10 cellular contexts compared by ENCODE assay signal in the genomic region with DNA sequence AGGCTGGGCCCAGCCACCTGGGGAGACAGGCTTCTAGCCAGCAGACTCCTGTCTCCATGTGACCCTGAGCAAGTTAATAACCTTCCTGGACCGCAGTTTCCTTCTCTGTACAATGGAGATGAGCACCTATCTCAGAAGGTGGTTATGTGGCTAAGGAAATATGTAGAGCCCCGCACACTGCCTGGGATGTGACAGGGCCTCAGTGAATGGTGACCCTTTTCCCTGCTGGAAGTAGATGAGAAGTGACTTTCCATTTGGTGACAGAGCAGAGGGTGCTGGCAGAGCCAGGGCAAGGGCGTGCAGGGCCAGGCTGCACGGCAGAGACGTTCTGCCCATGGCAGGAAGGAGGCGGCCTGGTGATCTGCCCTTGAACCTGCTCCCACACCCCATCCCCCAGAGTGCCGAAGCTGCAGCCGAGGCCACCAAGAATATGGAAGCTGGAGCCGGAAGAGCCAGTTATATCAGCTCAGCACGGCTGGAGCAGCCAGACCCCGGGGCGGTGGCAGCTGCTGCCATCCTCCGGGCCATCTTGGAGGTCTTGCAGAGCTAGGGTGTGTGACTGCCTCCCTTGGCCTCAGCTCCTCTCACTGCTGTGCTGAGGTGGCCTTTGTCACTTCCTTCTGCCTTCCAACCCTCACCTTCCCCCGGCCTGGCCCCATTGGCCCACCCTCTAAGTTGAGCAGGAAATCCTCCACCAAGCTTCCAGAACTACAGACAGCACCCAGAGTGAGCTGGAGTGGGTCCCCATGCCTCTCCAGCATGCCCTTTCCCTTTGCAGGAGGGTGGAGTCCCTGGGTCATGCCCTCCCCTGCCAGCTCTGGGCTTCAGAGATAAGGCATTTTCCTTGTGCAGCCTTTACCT. TPM values are rescaled to one million over a fixed set of nuclear protein-coding genes. Genes with fewer than 3 reads are reported as not detected.
DNase-seq lines count a peak whose midpoint lies in the region; ATAC-seq and TF ChIP-seq lines count a peak whose summit lies in the region.
"Had no signal": no experiment of that assay in that cellular context is flagged by ENCODE, and none has a peak within 500 bp of the region (broad histone marks: within the 10 kb centered on the region; RNA-seq: fewer than 3 reads in every experiment).

No MANE protein-coding gene starts in this region.

- no peak for DNase-seq in MCF 10A (ENCODE audit: unreplicated experiment)
- DNase-seq in mammary epithelial cell: no peak
- no peak for DNase-seq in hepatocyte (ENCODE audit: low spot score)
- no peak for DNase-seq in upper lobe of right lung
- no peak for DNase-seq in inferior parietal cortex (ENCODE audit: extremely low spot score)
- DNase-seq: activated CD4-positive, alpha-beta T cell treated with anti-CD3 and anti-CD28 coated beads, Interleukin-2, amount 50 U/mL, for 4 hours; activated naive CD8-positive, alpha-beta T cell treated with anti-CD3 and anti-CD28 coated beads for 36 hours; cortex of kidney had no signal

- H3K4me1 ChIP-seq in mammary epithelial cell (ENCODE audit: insufficient read depth, low read length) (peaks cover 14% of the 10 kb centered on the region), hepatocyte (ENCODE audit: insufficient read depth) (peaks cover 3% of the 10 kb centered on the region), upper lobe of right lung (no peaks in the 10 kb centered on the region)

- BruUV-seq in MCF 10A (replicated peaks; lab: Mats Ljungman, UMichigan) (TSS peak; percentile 41), mammary epithelial cell (replicated peaks; lab: Mats Ljungman, UMichigan) (no TSS peak)

- no peak overlapping the region for H3K27ac ChIP-seq in mammary epithelial cell (ENCODE audit: insufficient read depth, low read depth, low read length)
- peak overlapping the region; percentile 12 for H3K27ac ChIP-seq in hepatocyte
- peak overlapping the region; percentile 19 for H3K27ac ChIP-seq in upper lobe of right lung
- H3K27ac ChIP-seq: KMS-11 had no signal

- H3K36me3 Mint-ChIP-seq in MCF 10A (ENCODE audit: insufficient read depth, unreplicated experiment): peaks cover 49% of the 10 kb centered on the region
- H3K36me3 Mint-ChIP-seq: activated naive CD8-positive, alpha-beta T cell treated with anti-CD3 and anti-CD28 coated beads for 36 hours had no signal

- POLR2A ChIA-PET in MCF 10A (lab: Yijun Ruan, JAX): interaction anchor here (0.6 to 6.7 kb wide), 5 partner anchors 10 to 40 kb away, joined by 4 to 72 read pairs (median 4); partner anchors contain the start of genes CYB561A3 and TMEM138

- no peak overlapping the region for H3K27ac Mint-ChIP-seq in MCF 10A (ENCODE audit: low read depth, unreplicated experiment)
- H3K27ac Mint-ChIP-seq: activated naive CD8-positive, alpha-beta T cell treated with anti-CD3 and anti-CD28 coated beads for 36 hours had no signal

- H3K9me3 Mint-ChIP-seq in MCF 10A (ENCODE audit: unreplicated experiment): no peaks in the 10 kb centered on the region
- H3K9me3 Mint-ChIP-seq: activated naive CD8-positive, alpha-beta T cell treated with anti-CD3 and anti-CD28 coated beads for 36 hours had no signal

- TF ChIP-seq CTCF in MCF 10A (IDR thresholded peaks at IDR 0.05; ENCODE audit: unreplicated experiment) (no peak), mammary epithelial cell (conservative IDR thresholded peaks at IDR 0.05 in 1 of 2, IDR thresholded peaks at IDR 0.05 in 1 of 2; ENCODE audit: extremely low read depth in 1 of 2, insufficient read depth in 1 of 2, low read depth in 1 of 2, low read length in 2 of 2) (no peak), hepatocyte (IDR thresholded peaks at IDR 0.05; ENCODE audit: poor library complexity) (no peak), upper lobe of right lung (IDR thresholded peaks at IDR 0.05) (no peak)

- H3K27me3 ChIP-seq in mammary epithelial cell (ENCODE audit: insufficient read depth, low read length) (no peaks in the 10 kb centered on the region), hepatocyte (no peaks in the 10 kb centered on the region), upper lobe of right lung (no peaks in the 10 kb centered on the region)

- H3K27me3 Mint-ChIP-seq in MCF 10A (ENCODE audit: insufficient read depth, unreplicated experiment): no peaks in the 10 kb centered on the region
- H3K27me3 Mint-ChIP-seq: activated naive CD8-positive, alpha-beta T cell treated with anti-CD3 and anti-CD28 coated beads for 36 hours had no signal

- no peak overlapping the region for H3K4me2 ChIP-seq in mammary epithelial cell (ENCODE audit: insufficient read depth, low read depth, low read length)
- H3K4me2 ChIP-seq in hepatocyte: no peak overlapping the region
- H3K4me2 ChIP-seq: KMS-11 had no signal

- H4K20me1 ChIP-seq in mammary epithelial cell (ENCODE audit: insufficient read depth, low read length) (no peaks in the 10 kb centered on the region), hepatocyte (ENCODE audit: insufficient read depth, poor library complexity, severe bottlenecking) (no peaks in the 10 kb centered on the region)

- intact Hi-C loops in MCF 10A (cut with micrococcal nuclease) (no loop called here), mammary epithelial cell (cut with micrococcal nuclease) (no loop called here), upper lobe of right lung (cut with DNase I) (no loop called here)

- H3K36me3 ChIP-seq in mammary epithelial cell (ENCODE audit: insufficient read depth, low read length) (peaks cover 4% of the 10 kb centered on the region), hepatocyte (replicated peaks; ENCODE audit: insufficient read depth, low read depth) (no peaks in the 10 kb centered on the region), upper lobe of right lung (peaks cover 26% of the 10 kb centered on the region)

- H3K79me2 ChIP-seq in mammary epithelial cell (ENCODE audit: insufficient read depth, low read length) (no peaks in the 10 kb centered on the region), hepatocyte (no peaks in the 10 kb centered on the region)

- no peaks in the 10 kb centered on the region for H3K9me3 ChIP-seq in mammary epithelial cell (replicated peaks; ENCODE audit: insufficient read depth, low read length)
- H3K9me3 ChIP-seq in hepatocyte (ENCODE audit: low read depth): no peaks in the 10 kb centered on the region
- no peaks in the 10 kb centered on the region for H3K9me3 ChIP-seq in upper lobe of right lung

- H3K9ac ChIP-seq in mammary epithelial cell (ENCODE audit: insufficient read depth, low read length): no peak overlapping the region
- H3K9ac ChIP-seq: KMS-11 had no signal

- no peak overlapping the region for H3K4me3 Mint-ChIP-seq in MCF 10A (ENCODE audit: unreplicated experiment)
- H3K4me3 Mint-ChIP-seq: activated naive CD8-positive, alpha-beta T cell treated with anti-CD3 and anti-CD28 coated beads for 36 hours had no signal

- in situ Hi-C loops in mammary epithelial cell (cut with MboI; ENCODE audit: low sequenced_read_pairs in 2 of 2): no loop called here

- no peaks in the 10 kb centered on the region for H3K9me2 ChIP-seq in hepatocyte (replicated peaks; ENCODE audit: insufficient read depth)

- CTCF ChIA-PET in MCF 10A (lab: Yijun Ruan, JAX): interaction anchor here (0.6 to 3.0 kb wide), 3 partner anchors 10 to 79 kb away, joined by 3 to 23 read pairs (median 3); no protein-coding TSS in a partner anchor
- CTCF ChIA-PET in mammary epithelial cell (lab: Charles Lee; ENCODE audit: low non-redundant PET): no interaction called here

- 85% methylated on average over 7 of the region's 14 CpGs for WGBS in mammary epithelial cell (ENCODE audit: low coverage, missing lambda C conversion rate)
- 92% methylated on average over 14 of the region's 14 CpGs for WGBS in hepatocyte (ENCODE audit: low lambda C conversion rate, missing lambda C conversion rate)

- H3K4me1 Mint-ChIP-seq in MCF 10A (ENCODE audit: insufficient read depth, unreplicated experiment): no peaks in the 10 kb centered on the region

- dilution Hi-C loops in mammary epithelial cell (cut with HindIII; ENCODE audit: low sequenced_read_pairs): loop anchor here (5.0 kb wide), 1 partner anchor 59 kb away; no protein-coding TSS in a partner anchor

- H3K4me3 ChIP-seq in mammary epithelial cell (replicated peaks in 1 of 3; ENCODE audit: insufficient read depth in 1 of 3, low read depth in 2 of 3, low read length in 3 of 3) (no peak overlapping the region), hepatocyte (no peak overlapping the region), upper lobe of right lung (no peak overlapping the region)

- H2AFZ ChIP-seq in mammary epithelial cell (ENCODE audit: low read depth, low read length): no peak overlapping the region
- no peak overlapping the region for H2AFZ ChIP-seq in hepatocyte

- no peak for ATAC-seq in upper lobe of right lung
- no peak for ATAC-seq in HG02798 (IDR thresholded peaks at IDR 0.05; ENCODE audit: poor library complexity, unreplicated experiment)

RNA-seq across cellular contexts. Expression of gene TKFC, which starts 13.2 kb away (rescaled TPM):
- total RNA-seq in MCF 10A (2022) (79.7 and 93.7 TPM in 2 replicates), mammary epithelial cell (10 to 100 TPM; 30.0 to 65.3 TPM), hepatocyte (41.5 and 42.3 TPM in 2 replicates), upper lobe of right lung (32.1 TPM)
- polyA plus RNA-seq in mammary epithelial cell (29.5 TPM), hepatocyte (98.4 and 104 TPM in 2 replicates)
- 18.2 TPM for polyA minus RNA-seq in mammary epithelial cell

RNA-seq across cellular contexts. Expression of gene DDB1, which starts 13.3 kb away (rescaled TPM):
- total RNA-seq in MCF 10A (2022): 172 and 188 TPM in 2 replicates
- total RNA-seq in mammary epithelial cell: 100 to 1,000 TPM; 214 to 230 TPM
- polyA plus RNA-seq in mammary epithelial cell: 225 TPM
- 327 TPM for polyA minus RNA-seq in mammary epithelial cell
- total RNA-seq in hepatocyte: 207 and 215 TPM in 2 replicates
- polyA plus RNA-seq in hepatocyte: 166 and 177 TPM in 2 replicates
- 126 TPM for total RNA-seq in upper lobe of right lung

RNA-seq across cellular contexts. Expression of gene CYB561A3, which starts 15.5 kb away (rescaled TPM):
- total RNA-seq in MCF 10A (2022) (28.4 and 28.8 TPM in 2 replicates), mammary epithelial cell (10 to 100 TPM; 65.8 to 74.8 TPM), hepatocyte (34.8 and 37.2 TPM in 2 replicates), upper lobe of right lung (50.3 TPM)
- polyA plus RNA-seq in mammary epithelial cell (59.4 TPM), hepatocyte (31.5 and 35.9 TPM in 2 replicates)
- 78.6 TPM for polyA minus RNA-seq in mammary epithelial cell

RNA-seq across cellular contexts. Expression of gene TMEM138, which starts 16.0 kb away (rescaled TPM):
- 39.9 and 46.5 TPM in 2 replicates for total RNA-seq in MCF 10A (2022)
- total RNA-seq in mammary epithelial cell: 10 to 100 TPM; 40.2 to 81.9 TPM
- polyA plus RNA-seq in mammary epithelial cell: 57.8 TPM
- 31.5 TPM for polyA minus RNA-seq in mammary epithelial cell
- total RNA-seq in hepatocyte: 26.4 and 32.8 TPM in 2 replicates
- 36.5 and 48.6 TPM in 2 replicates for polyA plus RNA-seq in hepatocyte
- total RNA-seq in upper lobe of right lung: 46.3 TPM

RNA-seq across cellular contexts. Expression of gene TMEM216, which starts 46.2 kb away (rescaled TPM):
- total RNA-seq in MCF 10A (2022): 3.2 and 4.0 TPM in 2 replicates
- 1 to 10 TPM; 6.3 to 8.8 TPM for total RNA-seq in mammary epithelial cell
- polyA plus RNA-seq in mammary epithelial cell: 17.1 TPM
- 4.3 TPM for polyA minus RNA-seq in mammary epithelial cell
- total RNA-seq in hepatocyte: 26.9 and 28.7 TPM in 2 replicates
- polyA plus RNA-seq in hepatocyte: 20.5 and 21.1 TPM in 2 replicates
- 9.3 TPM for total RNA-seq in upper lobe of right lung
